ENCODE assay signal across 8 cellular contexts in the genomic region with DNA sequence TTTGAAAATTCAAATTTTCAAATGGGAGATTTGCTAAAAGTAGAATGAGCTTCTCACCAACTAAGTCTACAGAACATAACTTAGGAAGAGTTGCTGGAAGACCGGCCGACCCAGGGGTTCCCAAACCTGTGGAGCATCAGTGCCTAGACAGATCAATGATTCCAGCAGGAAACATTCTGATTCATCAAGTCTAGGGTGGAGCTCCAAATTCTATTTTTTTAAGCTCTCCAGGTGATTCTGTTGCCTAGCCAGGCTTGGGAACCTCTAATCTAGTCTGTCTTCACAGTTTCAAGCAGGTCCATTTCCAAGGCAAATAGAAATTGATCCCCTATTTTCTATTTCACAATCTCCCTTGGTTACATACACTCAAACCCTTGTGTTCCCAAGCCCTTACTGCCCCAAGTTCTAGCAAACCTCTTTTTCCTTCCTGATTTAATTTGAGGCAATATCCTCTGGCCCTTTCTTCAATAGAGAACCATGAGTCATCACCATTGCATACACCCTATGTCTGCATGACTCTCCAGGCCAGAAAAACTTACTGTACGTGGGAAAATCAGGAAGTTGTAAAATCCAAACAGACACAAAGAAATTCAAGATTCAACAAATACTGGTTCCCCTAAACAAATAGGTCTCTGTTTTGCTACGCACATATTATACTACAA. TPM values are rescaled to one million over a fixed set of nuclear protein-coding genes. Genes with fewer than 3 reads are reported as not detected.
DNase-seq lines count a peak whose midpoint lies in the region; ATAC-seq, FAIRE-seq and TF ChIP-seq lines count a peak whose summit lies in the region.

No MANE protein-coding gene starts in this region.

- no peaks in the 10 kb centered on the region for H3K36me3 ChIP-seq in pancreas

- no peak overlapping the region for H3K4me3 ChIP-seq in pancreas

- H3K9me3 ChIP-seq in pancreas, result no peaks in the 10 kb centered on the region

- H3K27ac ChIP-seq in epithelial cell of prostate (peak overlapping the region; percentile 92), pancreas (peak overlapping the region in 2 of 4 donors; percentile 34 to 60)

- DNase-seq in EL (peak; percentile 89), RCC 7860 (ENCODE audit: low spot score) (peak; percentile 63), epithelial cell of prostate (ENCODE audit: low read depth, low spot score) (no peak), pancreas (no peak), NCI-H748 (lab: John Stamatoyannopoulos, UW; ENCODE audit: unreplicated experiment) (no peak), inferior parietal cortex (ENCODE audit: extremely low spot score) (no peak)

- ATAC-seq in pancreas, result peak in 3 of 4 donors; percentile 63 to 84 (median 83)
- no peak for ATAC-seq in HG02870 (IDR thresholded peaks at IDR 0.05; ENCODE audit: unreplicated experiment)
- ATAC-seq in GM19351 (IDR thresholded peaks at IDR 0.05; ENCODE audit: unreplicated experiment), result no peak

- FAIRE-seq in RCC 7860 (lab: Jason Lieb, UNC) (peak; percentile 83), pancreas (lab: Jason Lieb, UNC) (peak; percentile 20)

- H3K27me3 ChIP-seq in pancreas, result no peaks in the 10 kb centered on the region

- 81% methylated on average over 4 of the region's 4 CpGs for WGBS in pancreas, 2 donors

- no peak for TF ChIP-seq CTCF in pancreas (IDR thresholded peaks at IDR 0.05)

- intact Hi-C loops in pancreas (cut with DNase I), result no loop called here

- H3K4me1 ChIP-seq in pancreas, result peaks cover 10 to 50% (median 16%) of the 10 kb centered on the region in 3 donors

RNA-seq across cellular contexts. Expression of gene ATXN1, which starts 8.9 kb away (rescaled TPM):
- total RNA-seq in pancreas, result 10 to 100 TPM; 20.0 to 38.6 (median 22.5) TPM
- 1 to 10 TPM; 4.9 to 8.1 TPM for polyA plus RNA-seq in pancreas

Comparison
In these comparisons a context has a peak if more than half of its experiments do, and no peak if none do; other contexts are left out.
1. DNase-seq: peak in EL (single experiment) and RCC 7860 (single experiment); none in epithelial cell of prostate (single experiment), pancreas (0 of 6), NCI-H748 (single experiment) and inferior parietal cortex (single experiment).
2. ATAC-seq: peak in pancreas (3 of 4); none in HG02870 (single experiment) and GM19351 (single experiment).